ENCODE assay signal across 25 cellular contexts in the genomic region with DNA sequence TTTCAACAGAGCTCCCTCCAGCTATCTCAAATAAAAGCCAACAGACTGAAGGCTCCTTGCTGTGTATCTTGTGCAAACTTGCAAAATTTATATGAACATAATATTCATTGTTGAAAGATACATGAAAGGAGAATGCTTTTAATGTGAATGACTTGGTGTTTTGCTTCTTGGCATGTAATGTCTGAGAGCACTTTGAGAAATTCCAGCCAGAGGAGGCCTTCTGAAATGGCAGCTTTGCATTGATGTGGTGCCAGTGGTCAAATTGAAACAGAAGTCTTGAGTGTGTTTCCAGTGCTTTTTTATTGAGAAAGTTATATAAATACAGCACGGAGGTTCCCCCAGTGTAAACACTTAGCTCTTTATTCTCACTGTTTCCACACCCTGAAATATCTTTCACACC.
DNase-seq lines count a peak whose midpoint lies in the region; ATAC-seq and TF ChIP-seq lines count a peak whose summit lies in the region.
"Had no signal": no experiment of that assay in that cellular context is flagged by ENCODE, and none has a peak within 500 bp of the region (broad histone marks: within the 10 kb centered on the region; RNA-seq: fewer than 3 reads in every experiment).

No MANE protein-coding gene starts in this region.

- H3K4me3 Mint-ChIP-seq in neural progenitor cell = no peak overlapping the region
- H3K4me3 Mint-ChIP-seq: CD14-positive monocyte; CD4-positive, alpha-beta memory T cell; CD4-positive, CD25-positive, alpha-beta regulatory T cell; CD8-positive, alpha-beta memory T cell had no signal

- H4K20me1 ChIP-seq in neural progenitor cell (ENCODE audit: low read depth) = no peaks in the 10 kb centered on the region
- H4K20me1 ChIP-seq: BLaER1 had no signal

- peaks cover 2% of the 10 kb centered on the region for H3K27me3 Mint-ChIP-seq in neural progenitor cell (ENCODE audit: insufficient read depth, low read depth)
- H3K27me3 Mint-ChIP-seq: CD4-positive, CD25-positive, alpha-beta regulatory T cell; CD8-positive, alpha-beta memory T cell had no signal

- H3K27ac ChIP-seq in psoas muscle (peak overlapping the region; percentile 33), neural progenitor cell (no peak overlapping the region), ascending aorta (no peak overlapping the region)
- H3K27ac ChIP-seq: BLaER1 had no signal

- no peaks in the 10 kb centered on the region for H3K4me1 Mint-ChIP-seq in neural progenitor cell
- H3K4me1 Mint-ChIP-seq: CD14-positive monocyte; CD4-positive, alpha-beta memory T cell; CD4-positive, CD25-positive, alpha-beta regulatory T cell; CD8-positive, alpha-beta memory T cell had no signal

- H3K27me3 ChIP-seq in psoas muscle (ENCODE audit: insufficient read depth in 3 of 3, low read length in 2 of 3) (no peaks in the 10 kb centered on the region), neural progenitor cell (no peaks in the 10 kb centered on the region), ascending aorta (no peaks in the 10 kb centered on the region)
- H3K27me3 ChIP-seq: BE2C, BLaER1 had no signal

- intact Hi-C loops in psoas muscle (cut with DNase I) = no loop called here
- intact Hi-C loops in ascending aorta (cut with DNase I) = no loop called here

- no peaks in the 10 kb centered on the region for H3K79me2 ChIP-seq in neural progenitor cell (ENCODE audit: low read depth)

- DNase-seq in astrocyte of the hippocampus (ENCODE audit: low read depth, low spot score) = peak; percentile 13
- peak; percentile 60 for DNase-seq in foreskin melanocyte
- DNase-seq in psoas muscle = no peak
- no peak for DNase-seq in T-helper 2 cell
- no peak for DNase-seq in neural progenitor cell (ENCODE audit: low spot score)
- no peak for DNase-seq in ascending aorta (ENCODE audit: low spot score in 2 of 2)
- DNase-seq in NCI-H1105 treated with DMSO at 0.1 percent for 48 hours (lab: John Stamatoyannopoulos, UW) = no peak
- DNase-seq: 8988T; ACHN; BE2C; C1 segment of cervical spinal cord; CD4-positive, alpha-beta memory T cell; CD4-positive, CD25-positive, alpha-beta regulatory T cell; CD8-positive, alpha-beta memory T cell; COR-L47; DMS 273 treated with DMSO at 0.1 percent for 48 hours; DMS153; DMS53; DMS79; DND-41; EL; GDM1 had no signal

- no peak for ATAC-seq in psoas muscle
- ATAC-seq: GM12878 had no signal

- no peak overlapping the region for H3K4me3 ChIP-seq in psoas muscle
- no peak overlapping the region for H3K4me3 ChIP-seq in neural progenitor cell
- no peak overlapping the region for H3K4me3 ChIP-seq in ascending aorta
- H3K4me3 ChIP-seq: BLaER1, GM12878 had no signal

- no peak overlapping the region for H3K27ac Mint-ChIP-seq in neural progenitor cell
- H3K27ac Mint-ChIP-seq: CD14-positive monocyte; CD4-positive, alpha-beta memory T cell; CD4-positive, CD25-positive, alpha-beta regulatory T cell; CD8-positive, alpha-beta memory T cell had no signal

- no peaks in the 10 kb centered on the region for H3F3A ChIP-seq in neural progenitor cell (ENCODE audit: low read depth)

- no peaks in the 10 kb centered on the region for H3K36me3 ChIP-seq in psoas muscle (ENCODE audit: insufficient read depth in 1 of 2, low read depth in 1 of 2)
- H3K36me3 ChIP-seq in neural progenitor cell = no peaks in the 10 kb centered on the region
- H3K36me3 ChIP-seq in ascending aorta = no peaks in the 10 kb centered on the region
- H3K36me3 ChIP-seq: BE2C, BLaER1 had no signal

- H3K9me3 ChIP-seq in psoas muscle = no peaks in the 10 kb centered on the region
- H3K9me3 ChIP-seq in neural progenitor cell (ENCODE audit: low read depth) = no peaks in the 10 kb centered on the region
- no peaks in the 10 kb centered on the region for H3K9me3 ChIP-seq in ascending aorta
- H3K9me3 ChIP-seq: BE2C, BLaER1 had no signal

- H2AFZ ChIP-seq in neural progenitor cell (replicated peaks) = no peak overlapping the region

- H3K4me1 ChIP-seq in psoas muscle (peaks cover 19% of the 10 kb centered on the region), neural progenitor cell (no peaks in the 10 kb centered on the region), ascending aorta (peaks cover 0 to 8% of the 10 kb centered on the region in 2 donors)
- H3K4me1 ChIP-seq: BE2C, BLaER1 had no signal

- WGBS in psoas muscle, 3 donors = 42 to 84% (median 48%) methylated on average over 1 of the region's 1 CpG

- H3K4me2 ChIP-seq in neural progenitor cell = no peak overlapping the region
- H3K4me2 ChIP-seq: BLaER1 had no signal

- H3K36me3 Mint-ChIP-seq in neural progenitor cell = no peaks in the 10 kb centered on the region
- H3K36me3 Mint-ChIP-seq: CD14-positive monocyte; CD4-positive, alpha-beta memory T cell; CD4-positive, CD25-positive, alpha-beta regulatory T cell; CD8-positive, alpha-beta memory T cell had no signal

- no peaks in the 10 kb centered on the region for H3K9me3 Mint-ChIP-seq in neural progenitor cell

- no peak overlapping the region for H3K9ac ChIP-seq in neural progenitor cell
- H3K9ac ChIP-seq: BLaER1 had no signal

- TF ChIP-seq CTCF in psoas muscle (IDR thresholded peaks at IDR 0.05) = no peak
- TF ChIP-seq CTCF in neural progenitor cell (IDR thresholded peaks at IDR 0.05) = no peak
- TF ChIP-seq CTCF in ascending aorta (IDR thresholded peaks at IDR 0.05) = no peak

Comparison
In these comparisons a context has a peak if more than half of its experiments do, and no peak if none do; other contexts are left out.
1. DNase-seq: peak in astrocyte of the hippocampus (single experiment) and foreskin melanocyte (single experiment); none in psoas muscle (0 of 2), T-helper 2 cell (0 of 5), neural progenitor cell (single experiment), ascending aorta (0 of 2) and NCI-H1105 treated with DMSO at 0.1 percent for 48 hours (single experiment).